9 cellular contexts compared by ENCODE assay signal in the genomic region with DNA sequence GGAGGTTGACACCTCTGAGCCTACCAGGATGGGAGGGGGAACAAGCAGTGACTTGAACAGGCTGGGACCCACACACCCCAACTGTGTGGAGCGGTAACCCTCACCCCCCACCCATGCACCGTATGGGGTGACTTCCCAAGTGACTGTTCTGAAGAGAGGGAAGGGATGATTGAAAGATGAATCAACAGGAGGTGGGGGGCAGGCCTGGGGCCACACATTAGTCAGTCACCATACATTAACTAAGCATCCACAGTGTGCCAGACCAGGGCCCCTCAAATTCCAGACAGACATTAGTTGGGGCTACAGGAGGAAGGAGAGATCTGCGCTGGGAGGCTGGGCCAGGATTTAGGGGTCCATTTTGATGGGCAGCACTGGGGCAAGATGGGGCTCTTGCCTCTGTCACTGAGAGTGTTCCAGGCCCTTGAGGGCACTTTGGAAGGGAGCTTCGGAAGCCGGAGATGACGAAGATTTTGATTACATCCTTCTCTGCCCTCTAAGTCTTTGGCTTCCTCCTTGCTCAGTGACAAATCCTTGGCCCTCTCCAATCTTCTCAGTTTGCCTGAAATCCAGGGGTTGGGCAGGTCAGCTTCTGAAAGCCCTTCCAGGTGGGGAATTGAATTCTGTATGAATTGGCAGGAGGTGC. TPM values are rescaled to one million over a fixed set of nuclear protein-coding genes. Genes with fewer than 3 reads are reported as not detected.
DNase-seq lines count a peak whose midpoint lies in the region; ATAC-seq and TF ChIP-seq lines count a peak whose summit lies in the region.
"Had no signal": no experiment of that assay in that cellular context is flagged by ENCODE, and none has a peak within 500 bp of the region (broad histone marks: within the 10 kb centered on the region; RNA-seq: fewer than 3 reads in every experiment).

No MANE protein-coding gene starts in this region.

- no peak overlapping the region for H3K27ac ChIP-seq in CD4-positive, alpha-beta T cell (ENCODE audit: low read depth, low read length)

- no peaks in the 10 kb centered on the region for H3K27me3 ChIP-seq in CD4-positive, alpha-beta T cell (ENCODE audit: control insufficient read depth, insufficient read depth, low read length)

- no peaks in the 10 kb centered on the region for H3K9me3 ChIP-seq in CD4-positive, alpha-beta T cell (ENCODE audit: control insufficient read depth, low read length)

- no peaks in the 10 kb centered on the region for H3K9me3 Mint-ChIP-seq in CD4-positive, alpha-beta T cell
- H3K9me3 Mint-ChIP-seq in dendritic cell treated with granulocyte-macrophage colony-stimulating factor and Interleukin-4, amounts not matched to agents 40 ng/mL and 50 ng/mL, for 4 days = no peaks in the 10 kb centered on the region
- H3K9me3 Mint-ChIP-seq in nephron progenitor cell = no peaks in the 10 kb centered on the region

- no peaks in the 10 kb centered on the region for H3K27me3 Mint-ChIP-seq in CD4-positive, alpha-beta T cell
- H3K27me3 Mint-ChIP-seq in dendritic cell treated with granulocyte-macrophage colony-stimulating factor and Interleukin-4, amounts not matched to agents 40 ng/mL and 50 ng/mL, for 4 days = peaks cover 5% of the 10 kb centered on the region
- peaks cover 8% of the 10 kb centered on the region for H3K27me3 Mint-ChIP-seq in nephron progenitor cell (ENCODE audit: low read depth, poor library complexity)

- H3K27ac Mint-ChIP-seq in CD4-positive, alpha-beta T cell = no peak overlapping the region
- peak overlapping the region; percentile 80 for H3K27ac Mint-ChIP-seq in dendritic cell treated with granulocyte-macrophage colony-stimulating factor and Interleukin-4, amounts not matched to agents 40 ng/mL and 50 ng/mL, for 4 days
- no peak overlapping the region for H3K27ac Mint-ChIP-seq in nephron progenitor cell

- no peak for TF ChIP-seq CTCF in CD4-positive, alpha-beta T cell (IDR thresholded peaks at IDR 0.05)
- no peak for TF ChIP-seq CTCF in nephron progenitor cell (IDR thresholded peaks at IDR 0.05)

- POLR2A ChIA-PET in CD4-positive, alpha-beta T cell (lab: Charles Lee) = interaction anchor here (0.6 to 3.8 kb wide), 10 partner anchors 22 to 447 kb away, joined by 3 to 23 read pairs (median 4); a partner anchor contains a TSS

- intact Hi-C loops in CD4-positive, alpha-beta T cell (cut with DNase I, micrococcal nuclease) = loop anchor here (5.0 to 10.0 kb wide), 3 partner anchors 75 to 417 kb away; a partner anchor contains a TSS
- intact Hi-C loops in dendritic cell treated with granulocyte-macrophage colony-stimulating factor and Interleukin-4, amounts not matched to agents 40 ng/mL and 50 ng/mL, for 4 days (cut with micrococcal nuclease) = loop anchor here (5.0 to 10.0 kb wide), 2 partner anchors 115 to 193 kb away; a partner anchor contains a TSS

- peak overlapping the region; percentile 90 for H3K4me3 Mint-ChIP-seq in CD4-positive, alpha-beta T cell
- no peak overlapping the region for H3K4me3 Mint-ChIP-seq in dendritic cell treated with granulocyte-macrophage colony-stimulating factor and Interleukin-4, amounts not matched to agents 40 ng/mL and 50 ng/mL, for 4 days
- peak overlapping the region; percentile 90 for H3K4me3 Mint-ChIP-seq in nephron progenitor cell

- CTCF ChIA-PET in CD4-positive, alpha-beta T cell (lab: Charles Lee) = interaction anchor here (0.5 to 3.4 kb wide), 5 partner anchors 26 to 241 kb away, joined by 3 to 11 read pairs (median 3); a partner anchor contains a TSS

- H3K4me1 Mint-ChIP-seq in CD4-positive, alpha-beta T cell (ENCODE audit: low read depth) = peaks cover 33% of the 10 kb centered on the region
- H3K4me1 Mint-ChIP-seq in dendritic cell treated with granulocyte-macrophage colony-stimulating factor and Interleukin-4, amounts not matched to agents 40 ng/mL and 50 ng/mL, for 4 days (ENCODE audit: low read depth) = peaks cover 54% of the 10 kb centered on the region
- H3K4me1 Mint-ChIP-seq in nephron progenitor cell = peaks cover 51% of the 10 kb centered on the region

- no peaks in the 10 kb centered on the region for H3K36me3 Mint-ChIP-seq in CD4-positive, alpha-beta T cell (ENCODE audit: low read depth)
- peaks cover 14% of the 10 kb centered on the region for H3K36me3 Mint-ChIP-seq in dendritic cell treated with granulocyte-macrophage colony-stimulating factor and Interleukin-4, amounts not matched to agents 40 ng/mL and 50 ng/mL, for 4 days (ENCODE audit: low read depth)
- H3K36me3 Mint-ChIP-seq in nephron progenitor cell (ENCODE audit: low read depth) = no peaks in the 10 kb centered on the region

- DNase-seq in CD4-positive, alpha-beta T cell = no peak
- DNase-seq in M059J (ENCODE audit: low read depth) (peak; percentile 62), nephron progenitor cell (no peak), DMS 273 (lab: John Stamatoyannopoulos, UW; ENCODE audit: unreplicated experiment) (no peak), NOMO-1 treated with DMSO at 0.1 percent for 48 hours (lab: John Stamatoyannopoulos, UW; ENCODE audit: unreplicated experiment) (no peak), NCI-H82 treated with DMSO at 0.1 percent for 48 hours (lab: John Stamatoyannopoulos, UW; ENCODE audit: unreplicated experiment) (no peak)

- ATAC-seq in CD4-positive, alpha-beta T cell (ENCODE audit: poor library complexity) = no peak
- ATAC-seq in GM21717 (IDR thresholded peaks at IDR 0.05; ENCODE audit: unreplicated experiment) = no peak

RNA-seq across cellular contexts. Expression of a gene that starts 1.0 kb away (rescaled TPM):
- total RNA-seq in CD4-positive, alpha-beta T cell = 1 to 10 TPM; 2.9 TPM
- total RNA-seq in M059J (2014; rRNA removed; shearing (Covaris generic)) = 51.2 and 53.2 TPM in 2 replicates

RNA-seq across cellular contexts. Expression of a gene that starts 25.3 kb away (rescaled TPM):
- 10 to 100 TPM; 78.0 to 82.4 TPM for total RNA-seq in CD4-positive, alpha-beta T cell
- total RNA-seq in M059J (2014; rRNA removed; shearing (Covaris generic)) = 6.0 and 8.8 TPM in 2 replicates

RNA-seq across cellular contexts. Expression of a gene that starts 40.7 kb away (rescaled TPM):
- under 1 TPM; 0.59 to 0.69 TPM for total RNA-seq in CD4-positive, alpha-beta T cell
- 0.49 TPM in 1 of 2 replicates, not detected in the other for total RNA-seq in M059J (2014; rRNA removed; shearing (Covaris generic))

RNA-seq across cellular contexts. Expression of a gene that starts 58.2 kb away (rescaled TPM):
- total RNA-seq in CD4-positive, alpha-beta T cell = not detected
- not detected in 2 replicates for total RNA-seq in M059J (2014; rRNA removed; shearing (Covaris generic))
- total RNA-seq: NCI-H460 had no signal

Comparison
In these comparisons a context has a peak if more than half of its experiments do, and no peak if none do; other contexts are left out.
1. RNA of a gene that starts 1.0 kb away (total RNA-seq): 51.2 to 53.2 TPM in M059J; 2.9 TPM in CD4-positive, alpha-beta T cell; every median in the first group is over 10 times any median in the second.